In genomic region chr6:834190-834589, GRCh38 we compare ENCODE assay signal across 30 cellular contexts.
DNase-seq lines count a peak whose midpoint lies in the region; ATAC-seq, FAIRE-seq and TF ChIP-seq lines count a peak whose summit lies in the region.
"Had no signal": no experiment of that assay in that cellular context is flagged by ENCODE, and none has a peak within 500 bp of the region (broad histone marks: within the 10 kb centered on the region; RNA-seq: fewer than 3 reads in every experiment).

No MANE protein-coding gene starts in this region.

- no peaks in the 10 kb centered on the region for H3K36me3 ChIP-seq in BLaER1
- no peaks in the 10 kb centered on the region for H3K36me3 ChIP-seq in naive thymus-derived CD4-positive, alpha-beta T cell (ENCODE audit: control insufficient read depth in 2 of 3, insufficient read depth in 3 of 3, low read length in 3 of 3)
- H3K36me3 ChIP-seq in HAP-1 (replicated peaks): no peaks in the 10 kb centered on the region
- H3K36me3 ChIP-seq: BE2C, cardiac muscle cell, heart right ventricle had no signal

- no peak overlapping the region for H3K9ac ChIP-seq in BLaER1

- H3K4me2 ChIP-seq in BLaER1: peak overlapping the region; percentile 62

- ATAC-seq in effector memory CD8-positive, alpha-beta T cell (replicated peaks): no peak
- ATAC-seq in naive thymus-derived CD4-positive, alpha-beta T cell: no peak
- ATAC-seq: activated T-cell treated with anti-CD3 and anti-CD28 coated beads, Interleukin-2, amount 50 U/mL, for 72 hours; esophagus mucosa; foreskin keratinocyte; heart right ventricle; left cardiac atrium had no signal

- H3K9me3 ChIP-seq in BLaER1: peaks cover 32% of the 10 kb centered on the region
- no peaks in the 10 kb centered on the region for H3K9me3 ChIP-seq in naive thymus-derived CD4-positive, alpha-beta T cell (ENCODE audit: control insufficient read depth in 2 of 3, low read length in 3 of 3)
- H3K9me3 ChIP-seq in HAP-1: no peaks in the 10 kb centered on the region
- H3K9me3 ChIP-seq: BE2C had no signal

- H3K4me3 ChIP-seq in BLaER1 (no peak overlapping the region), HAP-1 (no peak overlapping the region)
- H3K4me3 ChIP-seq in naive thymus-derived CD4-positive, alpha-beta T cell (ENCODE audit: low read length): no peak overlapping the region
- H3K4me3 ChIP-seq: cardiac muscle cell, coronary artery, heart right ventricle, skin epidermis had no signal

- intact Hi-C loops in naive thymus-derived CD4-positive, alpha-beta T cell (cut with micrococcal nuclease): no loop called here

- in situ Hi-C loops in HAP-1 (cut with MboI; ENCODE audit: low sequenced_read_pairs): no loop called here

- H3K4me1 Mint-ChIP-seq in effector memory CD8-positive, alpha-beta T cell (ENCODE audit: low read depth in 2 of 2): no peaks in the 10 kb centered on the region
- no peaks in the 10 kb centered on the region for H3K4me1 Mint-ChIP-seq in naive thymus-derived CD4-positive, alpha-beta T cell
- peaks cover 4% of the 10 kb centered on the region for H3K4me1 Mint-ChIP-seq in chondrocyte (ENCODE audit: low read depth)

- H3K36me3 Mint-ChIP-seq in effector memory CD8-positive, alpha-beta T cell (ENCODE audit: insufficient read depth): no peaks in the 10 kb centered on the region
- peaks cover 0 to 5% (median 0%) of the 10 kb centered on the region in 5 donors for H3K36me3 Mint-ChIP-seq in naive thymus-derived CD4-positive, alpha-beta T cell
- no peaks in the 10 kb centered on the region for H3K36me3 Mint-ChIP-seq in chondrocyte (ENCODE audit: low read depth)
- H3K36me3 Mint-ChIP-seq: type B pancreatic cell had no signal

- H3K27ac ChIP-seq in BLaER1: no peak overlapping the region
- no peak overlapping the region for H3K27ac ChIP-seq in naive thymus-derived CD4-positive, alpha-beta T cell (ENCODE audit: low read depth, low read length)
- H3K27ac ChIP-seq: cardiac muscle cell, coronary artery, foreskin keratinocyte, skin epidermis had no signal

- POLR2A ChIA-PET in naive thymus-derived CD4-positive, alpha-beta T cell (lab: Charles Lee): no interaction called here

- no peaks in the 10 kb centered on the region for H4K20me1 ChIP-seq in BLaER1

- DNase-seq in GM18507 (ENCODE audit: extremely low spot score, insufficient read length, low read depth): no peak
- no peak for DNase-seq in effector memory CD8-positive, alpha-beta T cell
- no peak for DNase-seq in naive thymus-derived CD4-positive, alpha-beta T cell
- no peak for DNase-seq in C1 segment of cervical spinal cord (lab: John Stamatoyannopoulos, UW)
- DNase-seq in activated effector memory CD4-positive, alpha-beta T cell treated with Interleukin-2 at 50 U/mL for 16 hours: no peak
- DNase-seq in chondrocyte (ENCODE audit: low spot score): no peak
- no peak for DNase-seq in HAP-1 (ENCODE audit: low spot score in 2 of 2)
- DNase-seq: activated CD4-positive, alpha-beta T cell treated with anti-CD3 and anti-CD28 coated beads, Interleukin-2, amount 50 U/mL, for 4 hours; activated CD4-positive, CD25-positive, alpha-beta regulatory T cell; activated naive CD4-positive, alpha-beta T cell treated with anti-CD3 and anti-CD28 coated beads for 36 hours; activated T-cell treated with anti-CD3 and anti-CD28 coated beads, Interleukin-2, amount 50 U/mL, for 72 hours; BE2C; foreskin keratinocyte; H9; heart right ventricle; left cardiac atrium; mesenchymal stem cell; NCI-H1417; NCI-H2081; NCI-H226; stimulated activated CD4-positive, alpha-beta T cell treated with anti-CD3 and anti-CD28 coated beads, Interleukin-1b, Interleukin-23, amount 100 ng/mL, for 48 hours; SW 1271; T1000 had no signal

- peak overlapping the region; percentile 4 to 79 for H3K27ac Mint-ChIP-seq in effector memory CD8-positive, alpha-beta T cell
- H3K27ac Mint-ChIP-seq in naive thymus-derived CD4-positive, alpha-beta T cell: peak overlapping the region in 6 of 9 donors; percentile 47 to 88 (median 76)
- no peak overlapping the region for H3K27ac Mint-ChIP-seq in chondrocyte (ENCODE audit: unreplicated experiment)
- H3K27ac Mint-ChIP-seq: activated naive CD4-positive, alpha-beta T cell treated with anti-CD3 and anti-CD28 coated beads for 36 hours; activated T-cell treated with anti-CD3 and anti-CD28 coated beads, Interleukin-2, amount 50 U/mL, for 72 hours; type B pancreatic cell had no signal

- H3K27me3 ChIP-seq in BLaER1 (no peaks in the 10 kb centered on the region), HAP-1 (ENCODE audit: low read depth) (no peaks in the 10 kb centered on the region)
- H3K27me3 ChIP-seq in naive thymus-derived CD4-positive, alpha-beta T cell (ENCODE audit: control insufficient read depth in 2 of 2, insufficient read depth in 2 of 2, low read length in 2 of 2): peaks cover 0 to 4% of the 10 kb centered on the region in 2 donors
- H3K27me3 ChIP-seq: BE2C, heart right ventricle had no signal

- H3K27me3 Mint-ChIP-seq in effector memory CD8-positive, alpha-beta T cell: peaks cover 16 to 39% of the 10 kb centered on the region in 2 donors
- peaks cover 9 to 20% (median 11%) of the 10 kb centered on the region in 5 donors for H3K27me3 Mint-ChIP-seq in naive thymus-derived CD4-positive, alpha-beta T cell
- H3K27me3 Mint-ChIP-seq in chondrocyte (ENCODE audit: low read depth): peaks cover 5% of the 10 kb centered on the region

- peak; percentile 67 for FAIRE-seq in GM18507 (lab: Jason Lieb, UNC)
- FAIRE-seq: RCC 7860 had no signal

- TF ChIP-seq CTCF in chondrocyte (IDR thresholded peaks at IDR 0.05): no peak

- H3K4me1 ChIP-seq in BLaER1 (peaks cover 36% of the 10 kb centered on the region), HAP-1 (no peaks in the 10 kb centered on the region)
- no peaks in the 10 kb centered on the region for H3K4me1 ChIP-seq in naive thymus-derived CD4-positive, alpha-beta T cell (ENCODE audit: control insufficient read depth in 2 of 2, insufficient read depth in 2 of 2, low read length in 2 of 2)
- H3K4me1 ChIP-seq: BE2C, foreskin keratinocyte had no signal

- H3K9me3 Mint-ChIP-seq in effector memory CD8-positive, alpha-beta T cell: peaks cover 5 to 18% of the 10 kb centered on the region in 2 donors
- peaks cover 2 to 12% (median 5%) of the 10 kb centered on the region in 11 donors for H3K9me3 Mint-ChIP-seq in naive thymus-derived CD4-positive, alpha-beta T cell
- peaks cover 19% of the 10 kb centered on the region for H3K9me3 Mint-ChIP-seq in chondrocyte (ENCODE audit: low read depth)

- CTCF ChIA-PET in naive thymus-derived CD4-positive, alpha-beta T cell (lab: Charles Lee): no interaction called here

- H3K4me3 Mint-ChIP-seq in effector memory CD8-positive, alpha-beta T cell: no peak overlapping the region
- peak overlapping the region in 1 of 10 donors; percentile 41 for H3K4me3 Mint-ChIP-seq in naive thymus-derived CD4-positive, alpha-beta T cell
- no peak overlapping the region for H3K4me3 Mint-ChIP-seq in chondrocyte (ENCODE audit: unreplicated experiment)
- H3K4me3 Mint-ChIP-seq: activated naive CD4-positive, alpha-beta T cell treated with anti-CD3 and anti-CD28 coated beads for 36 hours; activated T-cell treated with anti-CD3 and anti-CD28 coated beads, Interleukin-2, amount 50 U/mL, for 72 hours; H9; type B pancreatic cell had no signal
